8 cellular contexts compared by ENCODE assay signal in the genomic region with DNA sequence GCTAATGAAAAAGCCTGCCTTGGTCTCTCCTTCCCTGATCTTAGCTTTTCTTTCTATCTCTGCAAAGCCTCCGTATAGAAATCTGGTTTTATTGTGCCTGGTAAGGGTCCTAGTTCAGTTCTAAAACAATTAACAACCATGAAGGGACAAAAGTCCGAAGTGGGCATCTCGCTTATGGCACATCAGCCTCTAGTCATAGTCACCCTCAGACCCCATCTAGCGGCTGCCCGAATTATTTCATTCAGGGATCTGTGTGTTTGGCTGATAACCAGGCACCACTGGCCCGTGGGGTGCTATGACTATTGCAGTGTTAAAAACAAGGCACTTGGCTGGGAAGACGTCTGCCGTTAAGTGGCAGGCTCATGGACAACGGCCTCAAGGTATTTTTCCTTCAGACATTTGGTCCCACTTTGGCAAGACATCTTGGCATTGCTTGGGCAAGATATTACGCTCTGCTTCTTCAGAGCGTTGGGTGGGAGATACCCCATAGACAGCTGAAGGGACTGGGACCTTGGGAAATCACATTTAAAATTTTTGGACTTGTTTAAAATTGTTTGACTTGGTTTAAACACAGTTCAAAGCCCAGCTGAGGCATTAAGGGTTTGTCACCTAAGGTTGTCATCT.
DNase-seq lines count a peak whose midpoint lies in the region; ATAC-seq and TF ChIP-seq lines count a peak whose summit lies in the region.

No MANE protein-coding gene starts in this region.

- no peak overlapping the region for H3K9ac ChIP-seq in smooth muscle cell (ENCODE audit: low read depth)

- no peaks in the 10 kb centered on the region for H3K79me2 ChIP-seq in smooth muscle cell (ENCODE audit: low read depth)

- H3K27ac ChIP-seq in smooth muscle cell (ENCODE audit: low read depth) = no peak overlapping the region

- H3K36me3 ChIP-seq in smooth muscle cell (ENCODE audit: low read depth) = no peaks in the 10 kb centered on the region

- ATAC-seq in HG02571 (IDR thresholded peaks at IDR 0.05; ENCODE audit: unreplicated experiment) = peak; percentile 81

- no peaks in the 10 kb centered on the region for H3F3A ChIP-seq in smooth muscle cell (ENCODE audit: low read depth)

- no peak overlapping the region for H3K4me3 ChIP-seq in smooth muscle cell

- H3K4me1 ChIP-seq in smooth muscle cell (ENCODE audit: low read depth) = no peaks in the 10 kb centered on the region

- DNase-seq in DMS153 treated with DMSO at 0.1 percent for 48 hours (lab: John Stamatoyannopoulos, UW; ENCODE audit: unreplicated experiment) (peak; percentile 14), DMS153 (lab: John Stamatoyannopoulos, UW) (no peak), NCI-H1048 (lab: John Stamatoyannopoulos, UW) (peak; percentile 32), T follicular helper cell (ENCODE audit: low read depth) (peak; percentile 27), anterior cingulate cortex (lab: John Stamatoyannopoulos, UW) (peak in 44 of 58 donors; percentile 7 to 73 (median 36)), hippocampal formation (lab: John Stamatoyannopoulos, UW) (peak; percentile 37 to 59), smooth muscle cell (lab: John Stamatoyannopoulos, UW; ENCODE audit: unreplicated experiment) (peak; percentile 13)

- no peaks in the 10 kb centered on the region for H3K27me3 ChIP-seq in smooth muscle cell (ENCODE audit: low read depth)

- H3K4me2 ChIP-seq in smooth muscle cell = peak overlapping the region; percentile 66

- H4K20me1 ChIP-seq in smooth muscle cell (ENCODE audit: low read depth) = no peaks in the 10 kb centered on the region

- H2AFZ ChIP-seq in smooth muscle cell (ENCODE audit: low read depth) = no peak overlapping the region

- TF ChIP-seq CTCF in smooth muscle cell (IDR thresholded peaks at IDR 0.05; ENCODE audit: borderline replicate concordance, insufficient read depth, poor library complexity, severe bottlenecking) = peak; percentile 65

- H3K9me3 ChIP-seq in smooth muscle cell (replicated peaks; ENCODE audit: low read depth) = no peaks in the 10 kb centered on the region

- WGBS in smooth muscle cell (ENCODE audit: low lambda C conversion rate) = 27% methylated on average over 11 of the region's 11 CpGs
